8 cellular contexts compared by ENCODE assay signal in genomic region chr1:147599362-147600118, GRCh38. TPM values are rescaled to one million over a fixed set of nuclear protein-coding genes. Genes with fewer than 3 reads are reported as not detected.
DNase-seq lines count a peak whose midpoint lies in the region; ATAC-seq and TF ChIP-seq lines count a peak whose summit lies in the region.

No MANE protein-coding gene starts in this region.

- H3K9me3 ChIP-seq in adipocyte (ENCODE audit: control insufficient read depth, low read length) (no peaks in the 10 kb centered on the region), heart left ventricle (no peaks in the 10 kb centered on the region), transverse colon (no peaks in the 10 kb centered on the region)

- intact Hi-C loops in heart left ventricle (cut with DNase I) (loop anchor here (1.0 to 5.0 kb wide), 11 partner anchors 19 to 103 kb away; partner anchors contain the start of gene BCL9 (in 7 of the 10)), transverse colon (cut with DNase I; ENCODE audit: low total_unique reads) (loop anchor here (10.0 kb wide), 1 partner anchor 55 kb away; the partner anchor contains the start of gene BCL9)

- no peak for TF ChIP-seq CTCF in GM12864 (IDR thresholded peaks at IDR 0.05; ENCODE audit: low read depth, low read length, missing control alignments)
- no peak for TF ChIP-seq CTCF in heart left ventricle (IDR thresholded peaks at IDR 0.05)
- TF ChIP-seq CTCF in transverse colon (IDR thresholded peaks at IDR 0.05) = peak in 1 of 5 experiments; percentile 23

- H3K27ac ChIP-seq in heart left ventricle = peak overlapping the region; percentile 62 to 97 (median 90)
- H3K27ac ChIP-seq in transverse colon = peak overlapping the region; percentile 86 to 92 (median 90)

- peak overlapping the region; percentile 71 for H3K4me3 ChIP-seq in GM12864 (ENCODE audit: low read depth, low read length)
- peak overlapping the region; percentile 81 for H3K4me3 ChIP-seq in adipocyte (ENCODE audit: low read length)
- peak overlapping the region; percentile 62 to 99 (median 78) for H3K4me3 ChIP-seq in heart left ventricle
- peak overlapping the region; percentile 47 to 65 (median 60) for H3K4me3 ChIP-seq in transverse colon

- peak overlapping the region; percentile 77 for H3K9ac ChIP-seq in adipocyte (ENCODE audit: low read length)

- ATAC-seq in HG02798 (IDR thresholded peaks at IDR 0.05; ENCODE audit: poor library complexity, unreplicated experiment) = peak; percentile 86
- peak; percentile 89 to 96 (median 95) for ATAC-seq in heart left ventricle

- H3K36me3 ChIP-seq in adipocyte (ENCODE audit: control insufficient read depth, insufficient read depth, low read length, severe bottlenecking) (no peaks in the 10 kb centered on the region), heart left ventricle (no peaks in the 10 kb centered on the region), transverse colon (no peaks in the 10 kb centered on the region)

- TF ChIP-seq POLR2A in heart left ventricle (IDR thresholded peaks at IDR 0.05) (peak; percentile 91 to 98), transverse colon (IDR thresholded peaks at IDR 0.05) (peak; percentile 68)

- H3K4me1 ChIP-seq in adipocyte (ENCODE audit: control insufficient read depth, insufficient read depth, low read length) (peaks cover 13% of the 10 kb centered on the region), heart left ventricle (peaks cover 0 to 34% (median 16%) of the 10 kb centered on the region in 12 donors), transverse colon (peaks cover 7 to 13% (median 10%) of the 10 kb centered on the region in 4 donors)

- in situ Hi-C loops in transverse colon (cut with MboI; ENCODE audit: low pct_ligation_motif_present in 1 of 4, low pct_unique_long_range_greater_than_20kb in 1 of 4, low sequenced_read_pairs in 3 of 4) = loop anchor here in 2 of 4 donors (5.0 to 10.0 kb wide), 2 partner anchors 55 to 57 kb away; partner anchors contain the start of gene BCL9 (in 2 of the 2)

- TF ChIP-seq EP300 in transverse colon (IDR thresholded peaks at IDR 0.05; ENCODE audit: low read depth) = no peak

- H3K27me3 ChIP-seq in adipocyte (replicated peaks; ENCODE audit: control insufficient read depth, insufficient read depth, low read length) (no peaks in the 10 kb centered on the region), heart left ventricle (no peaks in the 10 kb centered on the region), transverse colon (no peaks in the 10 kb centered on the region)

- 0 to 1% (median 1%) methylated on average over 25 to 80 of the region's 80 CpGs for WGBS in heart left ventricle, 4 donors
- WGBS in transverse colon (ENCODE audit: low coverage in 1 of 2), 2 donors = 1% methylated on average over 26 of the region's 80 CpGs; no CpG with 5 or more reads in 1 of the 2 donors

- DNase-seq in GM12864 (ENCODE audit: low read depth) (peak; percentile 68), NCI-H1417 treated with DMSO at 0.1 percent for 48 hours (lab: John Stamatoyannopoulos, UW) (peak; percentile 85), SW480 (ENCODE audit: low spot score) (peak; percentile 91), adipocyte (ENCODE audit: low read depth) (peak; percentile 99), heart left ventricle (peak; percentile 98 to 99 (median 98)), pons (ENCODE audit: low spot score) (peak; percentile 94), transverse colon (peak; percentile 98)

RNA-seq across cellular contexts. Expression of gene BCL9, which starts 58.2 kb away (rescaled TPM):
- 10 to 100 TPM in 8 of 9 donors, 1 to 10 TPM in 1; 8.7 to 17.7 (median 14.9) TPM for total RNA-seq in heart left ventricle
- polyA plus RNA-seq in heart left ventricle = 10 to 100 TPM in 1 of 2 donors, 1 to 10 TPM in 1; 4.4 to 11.1 TPM
- 10 to 100 TPM in 2 of 4 donors, 1 to 10 TPM in 2; 3.4 to 17.1 (median 9.0) TPM for total RNA-seq in transverse colon

Comparison
In these comparisons a context has a peak if more than half of its experiments do, and no peak if none do; other contexts are left out.
1. Peak in every context shown above with its lines: DNase-seq, ATAC-seq, H3K4me3 ChIP-seq and H3K27ac ChIP-seq.